13 cellular contexts compared by ENCODE assay signal in the genomic region with DNA sequence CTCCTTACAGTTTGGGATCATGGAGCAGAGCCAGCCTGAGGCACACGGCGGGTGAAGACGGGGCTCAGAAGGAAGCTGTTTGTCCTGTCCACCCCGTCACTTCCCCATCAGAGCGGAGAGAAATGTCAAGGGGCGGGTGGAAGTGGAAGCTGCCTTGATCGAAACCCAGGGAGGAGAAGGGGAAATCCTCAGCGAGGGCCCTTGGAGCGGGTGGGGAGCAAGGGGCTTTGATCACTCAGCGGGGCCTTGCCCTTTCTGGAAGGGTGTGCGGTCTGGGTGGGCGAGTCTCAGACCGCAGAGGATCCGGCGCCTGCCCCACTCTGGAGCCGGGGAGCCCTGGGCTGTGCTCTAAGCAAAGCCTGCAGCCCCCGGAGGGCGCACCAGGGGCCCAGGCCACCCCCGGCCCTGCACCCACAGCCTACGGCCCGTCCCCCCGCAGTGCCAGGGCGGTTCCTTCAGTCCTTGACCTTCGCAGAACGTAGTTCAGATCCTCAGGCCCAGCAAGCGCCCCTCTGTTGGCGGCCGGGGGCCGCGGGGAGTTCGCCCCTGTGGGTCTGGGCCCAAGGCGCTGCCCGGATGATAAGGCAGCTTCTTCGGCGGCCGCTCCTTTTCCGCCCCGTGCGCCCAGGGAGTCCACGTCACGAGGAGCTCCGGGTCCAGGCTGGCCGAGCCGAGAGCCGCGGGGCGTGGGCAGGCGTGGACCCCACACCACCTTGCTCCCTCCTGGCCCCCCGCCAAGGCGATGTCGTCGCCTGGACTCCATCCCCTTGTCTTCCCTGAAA.
"Had no signal": no experiment of that assay in that cellular context is flagged by ENCODE, and none has a peak within 500 bp of the region (broad histone marks: within the 10 kb centered on the region; RNA-seq: fewer than 3 reads in every experiment).

No MANE protein-coding gene starts in this region.

- H3K36me3 ChIP-seq: esophagus muscularis mucosa, right lobe of liver, stomach, thoracic aorta, upper lobe of right lung had no signal

- H3K27me3 ChIP-seq: dorsolateral prefrontal cortex, right lobe of liver had no signal

- H3K4me3 ChIP-seq: esophagus muscularis mucosa, psoas muscle, right lobe of liver, smooth muscle cell, stomach, thoracic aorta, upper lobe of right lung had no signal

- H3K9me3 ChIP-seq: esophagus muscularis mucosa, psoas muscle, right lobe of liver, stomach, thoracic aorta, upper lobe of right lung had no signal

- DNase-seq: activated CD4-positive, alpha-beta T cell treated with anti-CD3 and anti-CD28 coated beads, Interleukin-2, amount 50 U/mL, for 1 hour; hypothalamus; mesenchymal stem cell; occipital lobe; right lobe of liver; stomach; T-helper 9 cell; upper lobe of right lung had no signal

- H3K27ac ChIP-seq: esophagus muscularis mucosa, psoas muscle, right lobe of liver, stomach, thoracic aorta, upper lobe of right lung had no signal

- H3K4me1 ChIP-seq: psoas muscle had no signal
